ENCODE assay signal across 8 cellular contexts in genomic region chr17:7573324-7574080, GRCh38. TPM values are rescaled to one million over a fixed set of nuclear protein-coding genes. Genes with fewer than 3 reads are reported as not detected.
DNase-seq lines count a peak whose midpoint lies in the region; ATAC-seq and TF ChIP-seq lines count a peak whose summit lies in the region.

No MANE protein-coding gene starts in this region.

- no peak for TF ChIP-seq EP300 in gastroesophageal sphincter (IDR thresholded peaks at IDR 0.05)

- DNase-seq in GM13976 (ENCODE audit: low spot score) = peak; percentile 92
- peak; percentile 45 to 50 for DNase-seq in Kasumi-1 (lab: John Stamatoyannopoulos, UW)
- peak; percentile 92 for DNase-seq in SK-MEL-5 (ENCODE audit: low read depth, low spot score)
- DNase-seq in activated naive CD4-positive, alpha-beta T cell treated with Interleukin-2 at 50 U/mL for 16 hours = peak; percentile 91
- peak; percentile 85 for DNase-seq in stromal cell of bone marrow (ENCODE audit: low read depth)

- TF ChIP-seq POLR2A in gastroesophageal sphincter (IDR thresholded peaks at IDR 0.05) = peak in 1 of 2 donors; percentile 6

- H3K27me3 ChIP-seq in gastroesophageal sphincter (no peaks in the 10 kb centered on the region), neutrophil (no peaks in the 10 kb centered on the region)

- H3K9me3 ChIP-seq in gastroesophageal sphincter (no peaks in the 10 kb centered on the region), neutrophil (peaks cover 3% of the 10 kb centered on the region)

- 0% methylated on average over 7 of the region's 71 CpGs; no CpG with 5 or more reads in 1 of the 2 donors for WGBS in gastroesophageal sphincter (ENCODE audit: low coverage in 1 of 2), 2 donors

- peaks cover 0 to 78% of the 10 kb centered on the region in 2 donors for H3K36me3 ChIP-seq in gastroesophageal sphincter
- peaks cover 57% of the 10 kb centered on the region for H3K36me3 ChIP-seq in neutrophil

- H3K4me3 ChIP-seq in gastroesophageal sphincter (peak overlapping the region; percentile 49 to 95), neutrophil (ENCODE audit: low read depth in 1 of 2, low read length in 1 of 2) (peak overlapping the region; percentile 90 to 100)

- in situ Hi-C loops in GM13976 (cut with MboI; ENCODE audit: low sequenced_read_pairs, unreplicated experiment) (no loop called here), SK-MEL-5 (cut with HindIII; ENCODE audit: low pct_unique_long_range_greater_than_20kb, low sequenced_read_pairs) (no loop called here)

- peak; percentile 70 for ATAC-seq in gastroesophageal sphincter
- no peak for ATAC-seq in GM18858 (IDR thresholded peaks at IDR 0.05; ENCODE audit: unreplicated experiment)

- peak overlapping the region; percentile 84 to 100 (median 99) for H3K27ac ChIP-seq in gastroesophageal sphincter
- H3K27ac ChIP-seq in neutrophil = peak overlapping the region; percentile 92

- H3K4me1 ChIP-seq in gastroesophageal sphincter (peaks cover 0 to 52% (median 20%) of the 10 kb centered on the region in 3 donors), neutrophil (ENCODE audit: control insufficient read depth in 1 of 2, insufficient read depth in 1 of 2, low read depth in 1 of 2, low read length in 1 of 2) (peaks cover 34 to 38% of the 10 kb centered on the region in 2 experiments)

- TF ChIP-seq CTCF in GM13976 (IDR thresholded peaks at IDR 0.05; ENCODE audit: borderline replicate concordance, control extremely low read depth, extremely low read depth, insufficient read depth, missing control alignments) (no peak), gastroesophageal sphincter (IDR thresholded peaks at IDR 0.05) (no peak), neutrophil (IDR thresholded peaks at IDR 0.05) (no peak)

RNA-seq across cellular contexts. Expression of gene CD68, which starts 5.9 kb away (rescaled TPM):
- 69.3 and 74.5 TPM in 2 replicates for total RNA-seq in SK-MEL-5 (2014; rRNA removed; shearing (Covaris generic))
- polyA plus RNA-seq in SK-MEL-5 (2015; cell fraction: cytosol; rRNA removed) = 69.3 and 74.9 TPM in 2 replicates
- 1.3 and 2.4 TPM in 2 replicates for polyA plus RNA-seq in SK-MEL-5 (2015; cell fraction: nucleus; rRNA removed)
- total RNA-seq in gastroesophageal sphincter = 10 to 100 TPM in 3 of 4 donors, 1 to 10 TPM in 1; 7.9 to 83.1 (median 46.1) TPM

RNA-seq across cellular contexts. Expression of gene MPDU1, which starts 10.2 kb away (rescaled TPM):
- total RNA-seq in SK-MEL-5 (2014; rRNA removed; shearing (Covaris generic)) = 151 and 154 TPM in 2 replicates
- 170 and 177 TPM in 2 replicates for polyA plus RNA-seq in SK-MEL-5 (2015; cell fraction: cytosol; rRNA removed)
- 111 and 141 TPM in 2 replicates for polyA plus RNA-seq in SK-MEL-5 (2015; cell fraction: nucleus; rRNA removed)
- 10 to 100 TPM; 38.1 to 66.5 (median 51.2) TPM for total RNA-seq in gastroesophageal sphincter

RNA-seq across cellular contexts. Expression of gene SENP3, which starts 11.8 kb away (rescaled TPM):
- total RNA-seq in SK-MEL-5 (2014; rRNA removed; shearing (Covaris generic)) = 103 and 113 TPM in 2 replicates
- polyA plus RNA-seq in SK-MEL-5 (2015; cell fraction: cytosol; rRNA removed) = 112 and 120 TPM in 2 replicates
- 89.0 and 99.3 TPM in 2 replicates for polyA plus RNA-seq in SK-MEL-5 (2015; cell fraction: nucleus; rRNA removed)
- total RNA-seq in gastroesophageal sphincter = 10 to 100 TPM; 68.3 to 94.7 (median 79.6) TPM

RNA-seq across cellular contexts. Expression of gene TNFSF13, which starts 15.0 kb away (rescaled TPM):
- total RNA-seq in SK-MEL-5 (2014; rRNA removed; shearing (Covaris generic)) = 0.11 TPM in 1 of 2 replicates, not detected in the other
- 0.17 and 1.1 TPM in 2 replicates for polyA plus RNA-seq in SK-MEL-5 (2015; cell fraction: cytosol; rRNA removed)
- 0.28 TPM in 1 of 2 replicates, not detected in the other for polyA plus RNA-seq in SK-MEL-5 (2015; cell fraction: nucleus; rRNA removed)
- 10 to 100 TPM; 14.5 to 47.1 (median 27.2) TPM for total RNA-seq in gastroesophageal sphincter

RNA-seq across cellular contexts. Expression of gene SOX15, which starts 16.4 kb away (rescaled TPM):
- not detected in 2 replicates for total RNA-seq in SK-MEL-5 (2014; rRNA removed; shearing (Covaris generic))
- not detected in 2 replicates for polyA plus RNA-seq in SK-MEL-5 (2015; cell fraction: cytosol; rRNA removed)
- polyA plus RNA-seq in SK-MEL-5 (2015; cell fraction: nucleus; rRNA removed) = 0.58 and 0.64 TPM in 2 replicates
- 1 to 10 TPM; 5.1 to 9.0 (median 5.9) TPM for total RNA-seq in gastroesophageal sphincter
